26 cellular contexts compared by ENCODE assay signal in the genomic region with DNA sequence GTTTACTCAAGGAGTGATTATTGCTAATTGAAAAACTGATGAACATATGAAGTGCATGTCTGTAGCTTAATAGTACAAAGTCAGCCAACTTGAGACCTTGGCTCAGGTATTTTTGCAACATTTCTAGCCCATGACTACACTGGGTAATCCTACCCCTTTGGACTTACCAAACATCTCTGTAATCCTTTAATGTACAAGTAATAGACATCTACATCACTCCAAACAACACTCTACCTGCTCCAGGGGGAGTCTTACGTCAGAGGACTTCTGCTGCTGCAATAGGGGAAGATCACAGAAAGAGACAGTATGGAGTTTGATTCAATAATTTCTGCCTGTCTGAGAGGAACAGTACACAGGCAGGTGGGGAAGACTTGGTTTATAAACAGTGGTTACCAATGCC. TPM values are rescaled to one million over a fixed set of nuclear protein-coding genes. Genes with fewer than 3 reads are reported as not detected.
DNase-seq lines count a peak whose midpoint lies in the region; ATAC-seq and TF ChIP-seq lines count a peak whose summit lies in the region.
"Had no signal": no experiment of that assay in that cellular context is flagged by ENCODE, and none has a peak within 500 bp of the region (broad histone marks: within the 10 kb centered on the region; RNA-seq: fewer than 3 reads in every experiment).

No MANE protein-coding gene starts in this region.

- H3K27me3 ChIP-seq in RWPE2 (ENCODE audit: insufficient read depth, poor library complexity, severe bottlenecking), result no peaks in the 10 kb centered on the region
- H3K27me3 ChIP-seq in mucosa of rectum (ENCODE audit: control insufficient read depth in 2 of 2, insufficient read depth in 2 of 2, low read length in 2 of 2), result no peaks in the 10 kb centered on the region
- H3K27me3 ChIP-seq in transverse colon, result no peaks in the 10 kb centered on the region
- H3K27me3 ChIP-seq: BLaER1 treated with 17β-estradiol and CSF1 and Interleukin-3, amounts not matched to agents 10 nM and 100 nM had no signal

- no peaks in the 10 kb centered on the region for H3K4me1 ChIP-seq in RWPE2 (ENCODE audit: insufficient read depth, poor library complexity, severe bottlenecking)
- H3K4me1 ChIP-seq in mucosa of rectum (ENCODE audit: control insufficient read depth in 2 of 2, insufficient read depth in 2 of 2, low read length in 2 of 2), result peaks cover 9 to 18% of the 10 kb centered on the region in 2 donors
- peaks cover 0 to 22% (median 2%) of the 10 kb centered on the region in 4 donors for H3K4me1 ChIP-seq in transverse colon
- H3K4me1 ChIP-seq: BLaER1 treated with 17β-estradiol and CSF1 and Interleukin-3, amounts not matched to agents 10 nM and 100 nM had no signal

- H3K27ac ChIP-seq in RWPE2 (ENCODE audit: poor library complexity, severe bottlenecking), result no peak overlapping the region
- H3K27ac ChIP-seq in mucosa of rectum (ENCODE audit: low read depth in 2 of 2, low read length in 2 of 2), result peak overlapping the region; percentile 27 to 59
- H3K27ac ChIP-seq in transverse colon, result peak overlapping the region in 3 of 4 donors; percentile 19 to 40 (median 35)
- H3K27ac ChIP-seq: BLaER1 treated with 17β-estradiol and CSF1 and Interleukin-3, amounts not matched to agents 10 nM and 100 nM; C4-2B had no signal

- no peaks in the 10 kb centered on the region for H3K9me3 ChIP-seq in RWPE2 (ENCODE audit: severe bottlenecking)
- H3K9me3 ChIP-seq in mucosa of rectum (ENCODE audit: control insufficient read depth in 2 of 2, low read length in 2 of 2), result no peaks in the 10 kb centered on the region
- H3K9me3 ChIP-seq in transverse colon, result no peaks in the 10 kb centered on the region

- H3K4me3 ChIP-seq in RWPE2 (ENCODE audit: severe bottlenecking) (no peak overlapping the region), mucosa of rectum (ENCODE audit: low read length in 2 of 2) (no peak overlapping the region), transverse colon (no peak overlapping the region)
- H3K4me3 ChIP-seq: BLaER1 treated with 17β-estradiol and CSF1 and Interleukin-3, amounts not matched to agents 10 nM and 100 nM; GM12878 had no signal

- H3K4me1 Mint-ChIP-seq in CD14-positive monocyte, result no peaks in the 10 kb centered on the region
- peaks cover 2% of the 10 kb centered on the region for H3K4me1 Mint-ChIP-seq in osteocyte (ENCODE audit: unreplicated experiment)
- H3K4me1 Mint-ChIP-seq: B cell; CD8-positive, alpha-beta memory T cell had no signal

- in situ Hi-C loops in transverse colon (cut with MboI; ENCODE audit: low pct_ligation_motif_present in 1 of 4, low pct_unique_long_range_greater_than_20kb in 1 of 4, low sequenced_read_pairs in 3 of 4), result no loop called here

- no peak overlapping the region for H3K4me3 Mint-ChIP-seq in CD14-positive monocyte
- H3K4me3 Mint-ChIP-seq in osteocyte (ENCODE audit: unreplicated experiment), result no peak overlapping the region
- H3K4me3 Mint-ChIP-seq: B cell; CD4-positive, alpha-beta memory T cell; CD4-positive, CD25-positive, alpha-beta regulatory T cell; CD8-positive, alpha-beta memory T cell had no signal

- H3K27me3 Mint-ChIP-seq in CD14-positive monocyte (ENCODE audit: low read depth in 3 of 3) (no peaks in the 10 kb centered on the region), osteocyte (ENCODE audit: unreplicated experiment) (no peaks in the 10 kb centered on the region)
- H3K27me3 Mint-ChIP-seq: B cell; CD4-positive, alpha-beta memory T cell; CD4-positive, CD25-positive, alpha-beta regulatory T cell; CD8-positive, alpha-beta memory T cell had no signal

- H3K27ac Mint-ChIP-seq in CD14-positive monocyte (no peak overlapping the region), osteocyte (ENCODE audit: unreplicated experiment) (no peak overlapping the region)
- H3K27ac Mint-ChIP-seq: B cell had no signal

- ATAC-seq in RWPE2 (ENCODE audit: low read depth) (peak; percentile 33; the same call in 1 of the 3 replicates), left colon (peak; percentile 3)
- ATAC-seq: GM12878 had no signal

- DNase-seq in RWPE2 (ENCODE audit: low spot score), result no peak
- DNase-seq in left colon, result no peak
- DNase-seq in transverse colon, result no peak
- no peak for DNase-seq in CD14-positive monocyte (ENCODE audit: low spot score)
- DNase-seq in amniotic stem cell (lab: John Stamatoyannopoulos, UW), result no peak
- DNase-seq in osteocyte (ENCODE audit: extremely low spot score, unreplicated experiment), result no peak
- DNase-seq in NCI-H2227 treated with DMSO at 0.1 percent for 48 hours (lab: John Stamatoyannopoulos, UW), result no peak
- DNase-seq: 8988T; AML-193; CD4-positive, alpha-beta memory T cell; CD4-positive, CD25-positive, alpha-beta regulatory T cell; CD8-positive, alpha-beta memory T cell; COR-L47; DMS 273 treated with DMSO at 0.1 percent for 48 hours; DMS153; DMS53; DMS79; DND-41; EL; GDM1 had no signal

- H3K36me3 ChIP-seq in RWPE2 (ENCODE audit: low read depth) (peaks cover 7% of the 10 kb centered on the region), mucosa of rectum (ENCODE audit: control insufficient read depth in 2 of 2, insufficient read depth in 2 of 2, low read length in 2 of 2) (peaks cover 0 to 8% of the 10 kb centered on the region in 2 donors), transverse colon (no peaks in the 10 kb centered on the region)

- TF ChIP-seq CTCF in RWPE2 (IDR thresholded peaks at IDR 0.05; ENCODE audit: poor library complexity, severe bottlenecking) (no peak), transverse colon (IDR thresholded peaks at IDR 0.05) (no peak), CD14-positive monocyte (IDR thresholded peaks at IDR 0.05) (no peak), osteocyte (IDR thresholded peaks at IDR 0.05) (no peak)

- 60 to 93% methylated on average over 1 of the region's 1 CpG for WGBS in transverse colon (ENCODE audit: low coverage in 1 of 2), 2 donors

- no peak for TF ChIP-seq EP300 in transverse colon (IDR thresholded peaks at IDR 0.05; ENCODE audit: low read depth)

- H3K36me3 Mint-ChIP-seq in CD14-positive monocyte, result peaks cover 26 to 31% of the 10 kb centered on the region in 2 donors
- H3K36me3 Mint-ChIP-seq in osteocyte (ENCODE audit: unreplicated experiment), result peaks cover 16% of the 10 kb centered on the region

- intact Hi-C loops in left colon (cut with DNase I, micrococcal nuclease) (loop anchor here in 1 of 2 donors (10.0 kb wide), 1 partner anchor 147 kb away; no protein-coding TSS in a partner anchor), transverse colon (cut with DNase I; ENCODE audit: low total_unique reads) (no loop called here), CD14-positive monocyte (cut with micrococcal nuclease) (no loop called here)

- no peak overlapping the region for H3K9ac ChIP-seq in mucosa of rectum (ENCODE audit: low read depth in 1 of 2, low read length in 2 of 2)
- H3K9ac ChIP-seq: BLaER1 treated with 17β-estradiol and CSF1 and Interleukin-3, amounts not matched to agents 10 nM and 100 nM had no signal

- TF ChIP-seq POLR2A in transverse colon (IDR thresholded peaks at IDR 0.05), result no peak

- peaks cover 4 to 12% (median 8%) of the 10 kb centered on the region in 7 donors for H3K9me3 Mint-ChIP-seq in CD14-positive monocyte
- peaks cover 14% of the 10 kb centered on the region for H3K9me3 Mint-ChIP-seq in osteocyte (ENCODE audit: unreplicated experiment)

RNA-seq across cellular contexts. Expression of a gene that starts 54.0 kb away (rescaled TPM):
- total RNA-seq in left colon, result 10 to 100 TPM; 32.9 to 39.5 TPM
- total RNA-seq in transverse colon, result 100 to 1,000 TPM in 1 of 4 donors, 10 to 100 TPM in 3; 27.3 to 139 (median 45.4) TPM
- polyA plus RNA-seq in CD14-positive monocyte, result 10 to 100 TPM in 1 of 2 donors, 1 to 10 TPM in 1; 7.9 to 15.6 TPM
- 39.8 and 40.9 TPM in 2 replicates for total RNA-seq in osteocyte

RNA-seq across cellular contexts. Expression of a gene that starts 54.0 kb away (rescaled TPM):
- total RNA-seq in left colon, result 1 to 10 TPM; 2.9 to 3.6 TPM
- 1 to 10 TPM in 2 of 4 donors, not detected in 2; 2.9 to 3.0 TPM for total RNA-seq in transverse colon
- polyA plus RNA-seq in CD14-positive monocyte, result not detected
- 1.6 and 2.5 TPM in 2 replicates for total RNA-seq in osteocyte
- total RNA-seq: B cell; CD4-positive, alpha-beta memory T cell; CD4-positive, CD25-positive, alpha-beta regulatory T cell; Daoy; GM12878 had no signal
- polyA plus RNA-seq: CD4-positive, alpha-beta memory T cell; CD8-positive, alpha-beta memory T cell; GM12878 had no signal
